Comparison of ENCODE assay signal across 11 cellular contexts in genomic region chr5:131289738-131290137, GRCh38. TPM values are rescaled to one million over a fixed set of nuclear protein-coding genes. Genes with fewer than 3 reads are reported as not detected.
DNase-seq lines count a peak whose midpoint lies in the region; ATAC-seq and TF ChIP-seq lines count a peak whose summit lies in the region.
"Had no signal": no experiment of that assay in that cellular context is flagged by ENCODE, and none has a peak within 500 bp of the region (broad histone marks: within the 10 kb centered on the region; RNA-seq: fewer than 3 reads in every experiment).

No MANE protein-coding gene starts in this region.

- H3K4me3 ChIP-seq in breast epithelium (no peak overlapping the region), transverse colon (no peak overlapping the region), HAP-1 (no peak overlapping the region)
- H3K4me3 ChIP-seq: adrenal gland, GM23338, mucosa of descending colon had no signal

- no peak for TF ChIP-seq EP300 in transverse colon (IDR thresholded peaks at IDR 0.05; ENCODE audit: low read depth)

- no peak overlapping the region for H3K4me3 Mint-ChIP-seq in MCF 10A (ENCODE audit: unreplicated experiment)
- peak overlapping the region; percentile 81 for H3K4me3 Mint-ChIP-seq in activated T-helper 17 cell treated with anti-CD3 and anti-CD28 coated beads, Interleukin-2, amount 50 U/mL, for 72 hours
- H3K4me3 Mint-ChIP-seq: GM23338 had no signal

- H3K9me3 ChIP-seq in breast epithelium (no peaks in the 10 kb centered on the region), transverse colon (no peaks in the 10 kb centered on the region), HAP-1 (no peaks in the 10 kb centered on the region)
- H3K9me3 ChIP-seq: adrenal gland, mucosa of descending colon had no signal

- H3K36me3 Mint-ChIP-seq in MCF 10A (ENCODE audit: insufficient read depth, unreplicated experiment) = peaks cover 38% of the 10 kb centered on the region
- H3K36me3 Mint-ChIP-seq in activated T-helper 17 cell treated with anti-CD3 and anti-CD28 coated beads, Interleukin-2, amount 50 U/mL, for 72 hours (ENCODE audit: low read depth) = peaks cover 68% of the 10 kb centered on the region

- BruUV-seq in MCF 10A (replicated peaks; lab: Mats Ljungman, UMichigan) = no TSS peak

- peaks cover 16% of the 10 kb centered on the region for H3K4me1 Mint-ChIP-seq in MCF 10A (ENCODE audit: insufficient read depth, unreplicated experiment)
- peaks cover 37% of the 10 kb centered on the region for H3K4me1 Mint-ChIP-seq in activated T-helper 17 cell treated with anti-CD3 and anti-CD28 coated beads, Interleukin-2, amount 50 U/mL, for 72 hours
- H3K4me1 Mint-ChIP-seq: GM23338 had no signal

- H3K27me3 Mint-ChIP-seq in MCF 10A (ENCODE audit: insufficient read depth, unreplicated experiment) = no peaks in the 10 kb centered on the region
- H3K27me3 Mint-ChIP-seq in activated T-helper 17 cell treated with anti-CD3 and anti-CD28 coated beads, Interleukin-2, amount 50 U/mL, for 72 hours = no peaks in the 10 kb centered on the region

- ATAC-seq in HG02852 (IDR thresholded peaks at IDR 0.05; ENCODE audit: unreplicated experiment) = peak; percentile 59
- ATAC-seq in activated T-helper 17 cell treated with anti-CD3 and anti-CD28 coated beads, Interleukin-2, amount 50 U/mL, for 72 hours (replicated peaks) = peak; percentile 81
- ATAC-seq: GM23338 had no signal

- 75 to 88% methylated on average over 1 to 3 of the region's 3 CpGs for WGBS in transverse colon (ENCODE audit: low coverage in 1 of 2), 2 donors

- no peaks in the 10 kb centered on the region for H3K9me3 Mint-ChIP-seq in MCF 10A (ENCODE audit: unreplicated experiment)
- no peaks in the 10 kb centered on the region for H3K9me3 Mint-ChIP-seq in activated T-helper 17 cell treated with anti-CD3 and anti-CD28 coated beads, Interleukin-2, amount 50 U/mL, for 72 hours
- H3K9me3 Mint-ChIP-seq: GM23338 had no signal

- peak overlapping the region; percentile 39 for H3K27ac Mint-ChIP-seq in MCF 10A (ENCODE audit: low read depth, unreplicated experiment)
- H3K27ac Mint-ChIP-seq in activated T-helper 17 cell treated with anti-CD3 and anti-CD28 coated beads, Interleukin-2, amount 50 U/mL, for 72 hours = peak overlapping the region; percentile 91
- H3K27ac Mint-ChIP-seq: GM23338 had no signal

- no peak for DNase-seq in MCF 10A (ENCODE audit: unreplicated experiment)
- no peak for DNase-seq in breast epithelium (ENCODE audit: low spot score in 2 of 2)
- no peak for DNase-seq in transverse colon
- DNase-seq in HAP-1 (ENCODE audit: low spot score in 2 of 2) = no peak
- DNase-seq in NCI-H446 treated with DMSO at 0.1 percent for 48 hours (lab: John Stamatoyannopoulos, UW) = no peak
- no peak for DNase-seq in T-helper 9 cell
- DNase-seq: adrenal gland, mucosa of descending colon had no signal

- POLR2A ChIA-PET in MCF 10A (lab: Yijun Ruan, JAX) = interaction anchor here (0.7 to 1.8 kb wide), 5 partner anchors 15 to 1418 kb away, joined by 3 to 9 read pairs (median 5); no protein-coding TSS in a partner anchor

- in situ Hi-C loops in transverse colon (cut with MboI; ENCODE audit: low pct_ligation_motif_present in 1 of 4, low pct_unique_long_range_greater_than_20kb in 1 of 4, low sequenced_read_pairs in 3 of 4) = no loop called here
- in situ Hi-C loops in HAP-1 (cut with MboI; ENCODE audit: low sequenced_read_pairs) = no loop called here

- H3K27me3 ChIP-seq in breast epithelium (no peaks in the 10 kb centered on the region), transverse colon (no peaks in the 10 kb centered on the region), HAP-1 (ENCODE audit: low read depth) (no peaks in the 10 kb centered on the region)
- H3K27me3 ChIP-seq: adrenal gland had no signal

- intact Hi-C loops in MCF 10A (cut with micrococcal nuclease) (no loop called here), breast epithelium (cut with DNase I; ENCODE audit: low total_unique reads) (no loop called here), transverse colon (cut with DNase I; ENCODE audit: low total_unique reads) (no loop called here)

- TF ChIP-seq CTCF in MCF 10A (IDR thresholded peaks at IDR 0.05; ENCODE audit: unreplicated experiment) (no peak), breast epithelium (IDR thresholded peaks at IDR 0.05) (no peak), transverse colon (IDR thresholded peaks at IDR 0.05) (no peak)

- TF ChIP-seq POLR2A in breast epithelium (IDR thresholded peaks at IDR 0.05) = no peak
- TF ChIP-seq POLR2A in transverse colon (IDR thresholded peaks at IDR 0.05) = no peak

- no peaks in the 10 kb centered on the region for H3K36me3 ChIP-seq in breast epithelium
- H3K36me3 ChIP-seq in transverse colon = no peaks in the 10 kb centered on the region
- H3K36me3 ChIP-seq in HAP-1 (replicated peaks) = no peaks in the 10 kb centered on the region
- H3K36me3 ChIP-seq: adrenal gland had no signal

- no peak overlapping the region for H3K27ac ChIP-seq in breast epithelium
- peak overlapping the region; percentile 6 to 54 (median 10) for H3K27ac ChIP-seq in transverse colon
- H3K27ac ChIP-seq: adrenal gland had no signal

- no peaks in the 10 kb centered on the region for H3K4me1 ChIP-seq in breast epithelium
- H3K4me1 ChIP-seq in transverse colon = peaks cover 5 to 61% (median 23%) of the 10 kb centered on the region in 4 donors
- H3K4me1 ChIP-seq in HAP-1 = no peaks in the 10 kb centered on the region

- CTCF ChIA-PET in MCF 10A (lab: Yijun Ruan, JAX) = interaction anchor here (0.7 to 1.1 kb wide), 3 partner anchors 24 to 307 kb away, joined by 3 read pairs; no protein-coding TSS in a partner anchor

RNA-seq across cellular contexts. Expression of gene CDC42SE2, which starts 25.9 kb away (rescaled TPM):
- total RNA-seq in MCF 10A (2022) (71.0 and 96.4 TPM in 2 replicates), breast epithelium (10 to 100 TPM; 39.4 to 82.8 (median 41.0) TPM), transverse colon (100 to 1,000 TPM in 2 of 4 donors, 10 to 100 TPM in 2; 71.8 to 118 (median 91.8) TPM)
- total RNA-seq in activated T-helper 17 cell treated with anti-CD3 and anti-CD28 coated beads, Interleukin-2, amount 50 U/mL, for 72 hours = 100 to 1,000 TPM; 107 to 110 TPM

Comparison
In these comparisons a context has a peak if more than half of its experiments do, and no peak if none do; other contexts are left out.
1. H3K27ac ChIP-seq: peak in transverse colon (4 of 4); none in breast epithelium (0 of 2).